ENCODE assay signal across 29 cellular contexts in genomic region chr19:10069046-10069445, GRCh38. TPM values are rescaled to one million over a fixed set of nuclear protein-coding genes. Genes with fewer than 3 reads are reported as not detected.
DNase-seq lines count a peak whose midpoint lies in the region; ATAC-seq and TF ChIP-seq lines count a peak whose summit lies in the region.
"Had no signal": no experiment of that assay in that cellular context is flagged by ENCODE, and none has a peak within 500 bp of the region (broad histone marks: within the 10 kb centered on the region; RNA-seq: fewer than 3 reads in every experiment).

No MANE protein-coding gene starts in this region.

- H3K36me3 ChIP-seq in CD4-positive, CD25-positive, alpha-beta regulatory T cell (ENCODE audit: control insufficient read depth, insufficient read depth, low read length): no peaks in the 10 kb centered on the region
- no peaks in the 10 kb centered on the region for H3K36me3 ChIP-seq in PC-3 (ENCODE audit: low read depth, low read length)
- peaks cover 0 to 5% (median 0%) of the 10 kb centered on the region in 4 donors for H3K36me3 ChIP-seq in right lobe of liver
- H3K36me3 ChIP-seq: brain microvascular endothelial cell, HAP-1, heart right ventricle, neural progenitor cell, uterus had no signal

- ATAC-seq in CD4-positive, CD25-positive, alpha-beta regulatory T cell (ENCODE audit: low read depth in 2 of 2): no peak
- ATAC-seq in PC-3 (peak; percentile 50; the same call in 1 of the 2 replicates), right lobe of liver (peak in 1 of 4 donors; percentile 34), left lobe of liver (no peak)
- ATAC-seq: heart right ventricle; K562; left cardiac atrium; sciatic nerve; stimulated activated naive B cell treated with anti-CD40 and anti-IgM and Interleukin-4, amounts not matched to agents 10 μg/mL and 1 μg/mL and 100 μg/mL, for 72 hours had no signal

- peaks cover 3 to 5% of the 10 kb centered on the region in 2 experiments for H3K9me3 ChIP-seq in CD4-positive, CD25-positive, alpha-beta regulatory T cell (ENCODE audit: control insufficient read depth in 2 of 2, low read length in 2 of 2)
- no peaks in the 10 kb centered on the region for H3K9me3 ChIP-seq in PC-3 (ENCODE audit: low read length)
- no peaks in the 10 kb centered on the region for H3K9me3 ChIP-seq in right lobe of liver
- H3K9me3 ChIP-seq: testis, uterus had no signal

- H3K27me3 ChIP-seq in CD4-positive, CD25-positive, alpha-beta regulatory T cell (ENCODE audit: control insufficient read depth, insufficient read depth, low read length): no peaks in the 10 kb centered on the region
- H3K27me3 ChIP-seq in PC-3 (ENCODE audit: low read length) (peaks cover 9% of the 10 kb centered on the region; the same call in 1 of the 2 replicates), right lobe of liver (no peaks in the 10 kb centered on the region)
- H3K27me3 ChIP-seq: brain microvascular endothelial cell, testis, uterus had no signal

- TF ChIP-seq POLR2A in right lobe of liver (IDR thresholded peaks at IDR 0.05): no peak

- H3K36me3 Mint-ChIP-seq in CD4-positive, CD25-positive, alpha-beta regulatory T cell: no peaks in the 10 kb centered on the region
- H3K36me3 Mint-ChIP-seq: CD8-positive, alpha-beta memory T cell; neural progenitor cell had no signal

- intact Hi-C loops in PC-3 (cut with micrococcal nuclease): no loop called here
- intact Hi-C loops in right lobe of liver (cut with DNase I): no loop called here

- no peak overlapping the region for H3K4me3 Mint-ChIP-seq in CD4-positive, CD25-positive, alpha-beta regulatory T cell
- H3K4me3 Mint-ChIP-seq: CD8-positive, alpha-beta memory T cell; neural progenitor cell; stimulated activated naive B cell treated with anti-CD40 and anti-IgM and Interleukin-4, amounts not matched to agents 10 μg/mL and 1 μg/mL and 100 μg/mL, for 72 hours had no signal

- no peaks in the 10 kb centered on the region for H3K9me2 ChIP-seq in PC-3 (replicated peaks; ENCODE audit: low read length)

- no peak overlapping the region for H2AFZ ChIP-seq in PC-3 (ENCODE audit: low read length)
- H2AFZ ChIP-seq: neural progenitor cell had no signal

- H3K27ac Mint-ChIP-seq in CD4-positive, CD25-positive, alpha-beta regulatory T cell: peak overlapping the region in 2 of 3 donors; percentile 32 to 52
- H3K27ac Mint-ChIP-seq: neural progenitor cell; stimulated activated naive B cell treated with anti-CD40 and anti-IgM and Interleukin-4, amounts not matched to agents 10 μg/mL and 1 μg/mL and 100 μg/mL, for 72 hours; T-helper 17 cell had no signal

- TF ChIP-seq CTCF in PC-3 (conservative IDR thresholded peaks at IDR 0.05; ENCODE audit: low read depth, low read length) (no peak), right lobe of liver (IDR thresholded peaks at IDR 0.05) (no peak)

- POLR2A ChIA-PET in PC-3 (lab: Charles Lee; ENCODE audit: unreplicated experiment): no interaction called here

- H4K20me1 ChIP-seq in PC-3 (ENCODE audit: low read length): no peaks in the 10 kb centered on the region

- H3K4me2 ChIP-seq in PC-3 (ENCODE audit: low read length): no peak overlapping the region
- H3K4me2 ChIP-seq: neural progenitor cell had no signal

- no peaks in the 10 kb centered on the region for H3F3A ChIP-seq in PC-3 (ENCODE audit: low read length, unreplicated experiment)

- H3K79me2 ChIP-seq in PC-3 (ENCODE audit: low read length): no peaks in the 10 kb centered on the region

- H3K27me3 Mint-ChIP-seq in CD4-positive, CD25-positive, alpha-beta regulatory T cell: peaks cover 1% of the 10 kb centered on the region

- BruUV-seq in PC-3 (replicated peaks; lab: Mats Ljungman, UMichigan): no TSS peak

- WGBS in right lobe of liver (ENCODE audit: insufficient coverage, low coverage, low lambda C conversion rate, missing lambda C conversion rate): 43% methylated on average over 5 of the region's 6 CpGs

- no peak for DNase-seq in CD4-positive, CD25-positive, alpha-beta regulatory T cell
- DNase-seq in PC-3 (peak; percentile 20), astrocyte of the hippocampus (ENCODE audit: low read depth, low spot score) (peak; percentile 22), right lobe of liver (peak in 2 of 3 donors; percentile 58 to 73), left lobe of liver (ENCODE audit: low spot score) (no peak), NCI-H2081 (lab: John Stamatoyannopoulos, UW) (no peak), AML-193 (lab: John Stamatoyannopoulos, UW) (no peak), cerebellar nuclear complex (lab: John Stamatoyannopoulos, UW) (no peak)
- DNase-seq: activated effector memory CD4-positive, alpha-beta T cell treated with anti-CD3 and anti-CD28 coated beads, Interleukin-2, amount 50 U/mL, for 16 hours; brain microvascular endothelial cell; CD8-positive, alpha-beta memory T cell; effector CD4-positive, alpha-beta T cell; foreskin fibroblast; heart right ventricle; left cardiac atrium; mesenchymal stem cell; NCI-H1417; NCI-H748 treated with DMSO at 0.1 percent for 48 hours; RPMI8226; stimulated activated naive B cell treated with anti-CD40 and anti-IgM and Interleukin-4, amounts not matched to agents 10 μg/mL and 1 μg/mL and 100 μg/mL, for 72 hours; T-helper 17 cell; testis; uterus had no signal

- no peak overlapping the region for H3K4me3 ChIP-seq in CD4-positive, CD25-positive, alpha-beta regulatory T cell (ENCODE audit: low read depth, low read length)
- H3K4me3 ChIP-seq in PC-3 (ENCODE audit: low read length): no peak overlapping the region
- H3K4me3 ChIP-seq in right lobe of liver: no peak overlapping the region
- H3K4me3 ChIP-seq: HAP-1, heart right ventricle, K562, neural progenitor cell, SK-N-MC, testis, uterus had no signal

- peaks cover 0 to 5% (median 2%) of the 10 kb centered on the region in 4 donors for H3K4me1 Mint-ChIP-seq in CD4-positive, CD25-positive, alpha-beta regulatory T cell
- H3K4me1 Mint-ChIP-seq: neural progenitor cell; stimulated activated naive B cell treated with anti-CD40 and anti-IgM and Interleukin-4, amounts not matched to agents 10 μg/mL and 1 μg/mL and 100 μg/mL, for 72 hours had no signal

- H3K9me3 Mint-ChIP-seq in CD4-positive, CD25-positive, alpha-beta regulatory T cell: peaks cover 0 to 8% (median under 1%) of the 10 kb centered on the region in 7 donors
- H3K9me3 Mint-ChIP-seq: neural progenitor cell had no signal

- H3K27ac ChIP-seq in CD4-positive, CD25-positive, alpha-beta regulatory T cell (ENCODE audit: insufficient read depth, low read length, poor library complexity, severe bottlenecking): no peak overlapping the region
- H3K27ac ChIP-seq in PC-3 (ENCODE audit: low read length) (no peak overlapping the region), right lobe of liver (peak overlapping the region in 1 of 3 donors; percentile 86)
- H3K27ac ChIP-seq: brain microvascular endothelial cell, heart right ventricle, neural progenitor cell, SK-N-MC, testis, uterus had no signal

- CTCF ChIA-PET in PC-3 (lab: Charles Lee): no interaction called here

- H3K9ac ChIP-seq in PC-3 (ENCODE audit: low read length): no peak overlapping the region
- H3K9ac ChIP-seq: neural progenitor cell had no signal

- H3K4me1 ChIP-seq in CD4-positive, CD25-positive, alpha-beta regulatory T cell (ENCODE audit: control insufficient read depth, insufficient read depth, low read length, poor library complexity, severe bottlenecking): no peaks in the 10 kb centered on the region
- no peaks in the 10 kb centered on the region for H3K4me1 ChIP-seq in PC-3 (ENCODE audit: insufficient read depth, low read length)
- peaks cover 0 to 41% (median 7%) of the 10 kb centered on the region in 4 donors for H3K4me1 ChIP-seq in right lobe of liver
- H3K4me1 ChIP-seq: HAP-1, heart right ventricle, neural progenitor cell, testis, uterus had no signal

RNA-seq across cellular contexts. Expression of gene SHFL, which starts 17.1 kb away (rescaled TPM):
- 93.2 TPM for total RNA-seq in CD4-positive, CD25-positive, alpha-beta regulatory T cell
- polyA plus RNA-seq in CD4-positive, CD25-positive, alpha-beta regulatory T cell: 10 to 100 TPM; 28.0 to 29.4 (median 28.6) TPM
- total RNA-seq in PC-3 (2014; rRNA removed): 17.2 and 18.4 TPM in 2 replicates
- total RNA-seq in right lobe of liver: 100 to 1,000 TPM in 1 of 6 experiments, 10 to 100 TPM in 5; 68.5 to 119 (median 88.9) TPM
- 72.7 TPM for total RNA-seq in left lobe of liver

RNA-seq across cellular contexts. Expression of gene ANGPTL6, which starts 33.4 kb away (rescaled TPM):
- 0.30 TPM for total RNA-seq in CD4-positive, CD25-positive, alpha-beta regulatory T cell
- polyA plus RNA-seq in CD4-positive, CD25-positive, alpha-beta regulatory T cell: under 1 TPM; 0.18 to 0.53 (median 0.22) TPM
- total RNA-seq in PC-3 (2014; rRNA removed) (0.81 and 1.2 TPM in 2 replicates), right lobe of liver (10 to 100 TPM; 12.6 to 18.6 (median 15.0) TPM), left lobe of liver (17.9 TPM)
- total RNA-seq: MCF 10A, sciatic nerve had no signal

RNA-seq across cellular contexts. Expression of gene PPAN, which starts 37.1 kb away (rescaled TPM):
- total RNA-seq in CD4-positive, CD25-positive, alpha-beta regulatory T cell: 62.2 TPM
- polyA plus RNA-seq in CD4-positive, CD25-positive, alpha-beta regulatory T cell: 10 to 100 TPM; 14.1 to 29.2 (median 21.7) TPM
- total RNA-seq in PC-3 (2014; rRNA removed) (183 and 214 TPM in 2 replicates), right lobe of liver (10 to 100 TPM; 11.2 to 19.9 (median 18.4) TPM), left lobe of liver (13.0 TPM)

RNA-seq across cellular contexts. Expression of gene P2RY11, which starts 42.4 kb away (rescaled TPM):
- total RNA-seq in CD4-positive, CD25-positive, alpha-beta regulatory T cell: 23.0 TPM
- polyA plus RNA-seq in CD4-positive, CD25-positive, alpha-beta regulatory T cell: 1 to 10 TPM in 3 of 4 donors, under 1 TPM in 1; 0.64 to 2.2 (median 1.6) TPM
- total RNA-seq in PC-3 (2014; rRNA removed) (11.1 and 17.3 TPM in 2 replicates), right lobe of liver (1 to 10 TPM; 2.9 to 6.8 (median 5.0) TPM), left lobe of liver (6.6 TPM)

RNA-seq across cellular contexts. Expression of gene EIF3G, which starts 50.7 kb away (rescaled TPM):
- 328 TPM for total RNA-seq in CD4-positive, CD25-positive, alpha-beta regulatory T cell
- 100 to 1,000 TPM; 243 to 257 (median 253) TPM for polyA plus RNA-seq in CD4-positive, CD25-positive, alpha-beta regulatory T cell
- total RNA-seq in PC-3 (2014; rRNA removed) (575 and 635 TPM in 2 replicates), right lobe of liver (100 to 1,000 TPM in 2 of 6 experiments, 10 to 100 TPM in 4; 68.5 to 142 (median 81.4) TPM), left lobe of liver (84.6 TPM)

Comparison
In these comparisons a context has a peak if more than half of its experiments do, and no peak if none do; other contexts are left out.
1. DNase-seq: peak in PC-3 (single experiment), astrocyte of the hippocampus (single experiment) and right lobe of liver (2 of 3); none in CD4-positive, CD25-positive, alpha-beta regulatory T cell (0 of 3), left lobe of liver (single experiment), NCI-H2081 (0 of 2), AML-193 (0 of 2) and cerebellar nuclear complex (0 of 2).